ENCODE assay signal across 19 cellular contexts in genomic region chr3:189121088-189121487, GRCh38. TPM values are rescaled to one million over a fixed set of nuclear protein-coding genes. Genes with fewer than 3 reads are reported as not detected.
DNase-seq lines count a peak whose midpoint lies in the region; ATAC-seq and TF ChIP-seq lines count a peak whose summit lies in the region.
"Had no signal": no experiment of that assay in that cellular context is flagged by ENCODE, and none has a peak within 500 bp of the region (broad histone marks: within the 10 kb centered on the region; RNA-seq: fewer than 3 reads in every experiment).

No MANE protein-coding gene starts in this region.

- H3K27me3 ChIP-seq in left ventricle myocardium inferior (ENCODE audit: low read depth) (no peaks in the 10 kb centered on the region), right atrium auricular region (no peaks in the 10 kb centered on the region), vagina (no peaks in the 10 kb centered on the region), esophagus muscularis mucosa (no peaks in the 10 kb centered on the region)
- no peaks in the 10 kb centered on the region for H3K27me3 ChIP-seq in naive thymus-derived CD4-positive, alpha-beta T cell (ENCODE audit: control insufficient read depth in 2 of 2, insufficient read depth in 2 of 2, low read length in 2 of 2)
- H3K27me3 ChIP-seq: ovary had no signal

- H3K9me3 ChIP-seq in left ventricle myocardium inferior (replicated peaks) (peaks cover 5% of the 10 kb centered on the region), right atrium auricular region (peaks cover 0 to 6% of the 10 kb centered on the region in 2 donors), vagina (no peaks in the 10 kb centered on the region), esophagus muscularis mucosa (no peaks in the 10 kb centered on the region)
- H3K9me3 ChIP-seq in naive thymus-derived CD4-positive, alpha-beta T cell (ENCODE audit: control insufficient read depth in 2 of 3, low read length in 3 of 3) = peaks cover 0 to 8% (median 0%) of the 10 kb centered on the region in 3 experiments
- H3K9me3 ChIP-seq: ovary had no signal

- POLR2A ChIA-PET in activated CD4-positive, alpha-beta memory T cell treated with anti-CD3 and anti-CD28 coated beads, Interleukin-2, amount 10 ng/mL, durations not matched to agents 7 days and 5 days (lab: Charles Lee) = interaction anchor here (0.8 to 2.2 kb wide), 4 partner anchors 11 to 1378 kb away, joined by 3 to 6 read pairs (median 4); no protein-coding TSS in a partner anchor
- POLR2A ChIA-PET in naive thymus-derived CD4-positive, alpha-beta T cell (lab: Charles Lee) = interaction anchor here (1.2 kb wide), 2 partner anchors 9 to 11 kb away, joined by 5 to 8 read pairs; no protein-coding TSS in a partner anchor

- CTCF ChIA-PET in activated CD4-positive, alpha-beta memory T cell treated with anti-CD3 and anti-CD28 coated beads, Interleukin-2, amount 10 ng/mL, durations not matched to agents 7 days and 5 days (lab: Charles Lee) = interaction anchor here (0.9 to 2.0 kb wide), 5 partner anchors 14 to 1382 kb away, joined by 3 to 8 read pairs (median 4); partner anchors contain the start of gene BCL6
- CTCF ChIA-PET in naive thymus-derived CD4-positive, alpha-beta T cell (lab: Charles Lee) = no interaction called here

- no peak for TF ChIP-seq CTCF in left ventricle myocardium inferior (IDR thresholded peaks at IDR 0.05; ENCODE audit: borderline replicate concordance)
- TF ChIP-seq CTCF in right atrium auricular region (IDR thresholded peaks at IDR 0.05) = no peak
- no peak for TF ChIP-seq CTCF in vagina (IDR thresholded peaks at IDR 0.05)
- TF ChIP-seq CTCF in esophagus muscularis mucosa (IDR thresholded peaks at IDR 0.05) = no peak

- TF ChIP-seq EP300 in esophagus muscularis mucosa (IDR thresholded peaks at IDR 0.05) = no peak

- WGBS in esophagus muscularis mucosa = 90% methylated on average over 2 of the region's 2 CpGs

- peak overlapping the region; percentile 52 for H3K4me3 Mint-ChIP-seq in activated CD4-positive, alpha-beta memory T cell treated with anti-CD3 and anti-CD28 coated beads, Interleukin-2, amount 10 ng/mL, durations not matched to agents 7 days and 5 days
- H3K4me3 Mint-ChIP-seq in naive thymus-derived CD4-positive, alpha-beta T cell = no peak overlapping the region
- H3K4me3 Mint-ChIP-seq: stimulated activated memory B cell treated with anti-CD40 and anti-IgM and Interleukin-4, amounts not matched to agents 10 μg/mL and 1 μg/mL and 100 μg/mL, for 72 hours had no signal

- peak overlapping the region; percentile 76 for H3K27ac ChIP-seq in left ventricle myocardium inferior (replicated peaks)
- H3K27ac ChIP-seq in right atrium auricular region = peak overlapping the region in 1 of 2 donors; percentile 13
- no peak overlapping the region for H3K27ac ChIP-seq in naive thymus-derived CD4-positive, alpha-beta T cell (ENCODE audit: low read depth, low read length)
- peak overlapping the region; percentile 78 for H3K27ac ChIP-seq in vagina
- no peak overlapping the region for H3K27ac ChIP-seq in esophagus muscularis mucosa (replicated peaks in 1 of 4)
- H3K27ac ChIP-seq: SK-N-MC had no signal

- DNase-seq in left ventricle myocardium inferior (no peak), right atrium auricular region (ENCODE audit: low spot score) (no peak), vagina (ENCODE audit: extremely low spot score in 2 of 2) (no peak), esophagus muscularis mucosa (ENCODE audit: extremely low spot score) (no peak)
- no peak for DNase-seq in activated CD4-positive, alpha-beta memory T cell treated with anti-CD3 and anti-CD28 coated beads, Interleukin-2, amount 10 ng/mL, durations not matched to agents 7 days and 5 days
- peak in 2 of 9 donors; percentile 3 to 21 for DNase-seq in naive thymus-derived CD4-positive, alpha-beta T cell
- DNase-seq: activated CD4-positive, alpha-beta T cell treated with anti-CD3 and anti-CD28 coated beads, Interleukin-2, amount 50 U/mL, for 48 hours; DMS 273 treated with DMSO at 0.1 percent for 48 hours; head of caudate nucleus; islet precursor cell; midbrain; NCI-H1694 treated with DMSO at 0.1 percent for 48 hours; NCI-H446 treated with DMSO at 0.1 percent for 48 hours; ovary had no signal

- H3K4me1 ChIP-seq in left ventricle myocardium inferior (peaks cover 22% of the 10 kb centered on the region), right atrium auricular region (peaks cover 0 to 20% of the 10 kb centered on the region in 2 donors), vagina (peaks cover 61% of the 10 kb centered on the region), esophagus muscularis mucosa (peaks cover 10 to 28% (median 24%) of the 10 kb centered on the region in 4 donors)
- peaks cover 0 to 32% of the 10 kb centered on the region in 2 donors for H3K4me1 ChIP-seq in naive thymus-derived CD4-positive, alpha-beta T cell (ENCODE audit: control insufficient read depth in 2 of 2, insufficient read depth in 2 of 2, low read length in 2 of 2)

- H3K36me3 ChIP-seq in left ventricle myocardium inferior (no peaks in the 10 kb centered on the region), right atrium auricular region (no peaks in the 10 kb centered on the region), vagina (no peaks in the 10 kb centered on the region), esophagus muscularis mucosa (no peaks in the 10 kb centered on the region)
- H3K36me3 ChIP-seq in naive thymus-derived CD4-positive, alpha-beta T cell (ENCODE audit: control insufficient read depth in 2 of 3, insufficient read depth in 3 of 3, low read length in 3 of 3) = no peaks in the 10 kb centered on the region
- H3K36me3 ChIP-seq: ovary had no signal

- intact Hi-C loops in left ventricle myocardium inferior (cut with micrococcal nuclease) = no loop called here
- intact Hi-C loops in naive thymus-derived CD4-positive, alpha-beta T cell (cut with micrococcal nuclease) = no loop called here
- intact Hi-C loops in vagina (cut with DNase I) = no loop called here
- intact Hi-C loops in esophagus muscularis mucosa (cut with DNase I) = no loop called here

- H3K4me3 ChIP-seq in left ventricle myocardium inferior (no peak overlapping the region), right atrium auricular region (no peak overlapping the region), vagina (no peak overlapping the region), esophagus muscularis mucosa (no peak overlapping the region)
- H3K4me3 ChIP-seq in naive thymus-derived CD4-positive, alpha-beta T cell (ENCODE audit: low read length) = peak overlapping the region; percentile 50
- H3K4me3 ChIP-seq: ovary, SK-N-MC, skin epidermis had no signal

- H3K4me1 Mint-ChIP-seq in activated CD4-positive, alpha-beta memory T cell treated with anti-CD3 and anti-CD28 coated beads, Interleukin-2, amount 10 ng/mL, durations not matched to agents 7 days and 5 days = peaks cover 39% of the 10 kb centered on the region
- peaks cover 0 to 12% (median 0%) of the 10 kb centered on the region in 7 donors for H3K4me1 Mint-ChIP-seq in naive thymus-derived CD4-positive, alpha-beta T cell
- H3K4me1 Mint-ChIP-seq: stimulated activated memory B cell treated with anti-CD40 and anti-IgM and Interleukin-4, amounts not matched to agents 10 μg/mL and 1 μg/mL and 100 μg/mL, for 72 hours had no signal

- H3K27me3 Mint-ChIP-seq in activated CD4-positive, alpha-beta memory T cell treated with anti-CD3 and anti-CD28 coated beads, Interleukin-2, amount 10 ng/mL, durations not matched to agents 7 days and 5 days = no peaks in the 10 kb centered on the region
- H3K27me3 Mint-ChIP-seq in naive thymus-derived CD4-positive, alpha-beta T cell = peaks cover 0 to 5% (median 0%) of the 10 kb centered on the region in 5 donors
- H3K27me3 Mint-ChIP-seq: stimulated activated memory B cell treated with anti-CD40 and anti-IgM and Interleukin-4, amounts not matched to agents 10 μg/mL and 1 μg/mL and 100 μg/mL, for 72 hours had no signal

- ATAC-seq in naive thymus-derived CD4-positive, alpha-beta T cell = peak; percentile 73
- ATAC-seq in HG03469 (IDR thresholded peaks at IDR 0.05; ENCODE audit: unreplicated experiment) (no peak), GM19035 (IDR thresholded peaks at IDR 0.05; ENCODE audit: unreplicated experiment) (no peak)
- ATAC-seq: stimulated activated memory B cell treated with anti-CD40 and anti-IgM and Interleukin-4, amounts not matched to agents 10 μg/mL and 1 μg/mL and 100 μg/mL, for 72 hours had no signal

- no peak for TF ChIP-seq POLR2A in vagina (IDR thresholded peaks at IDR 0.05)
- TF ChIP-seq POLR2A in esophagus muscularis mucosa (IDR thresholded peaks at IDR 0.05; ENCODE audit: low read depth) = no peak

- peaks cover 14% of the 10 kb centered on the region for H3K36me3 Mint-ChIP-seq in activated CD4-positive, alpha-beta memory T cell treated with anti-CD3 and anti-CD28 coated beads, Interleukin-2, amount 10 ng/mL, durations not matched to agents 7 days and 5 days (ENCODE audit: low read depth)
- H3K36me3 Mint-ChIP-seq in naive thymus-derived CD4-positive, alpha-beta T cell = peaks cover 0 to 10% (median 5%) of the 10 kb centered on the region in 5 donors
- H3K36me3 Mint-ChIP-seq: stimulated activated memory B cell treated with anti-CD40 and anti-IgM and Interleukin-4, amounts not matched to agents 10 μg/mL and 1 μg/mL and 100 μg/mL, for 72 hours had no signal

- H3K27ac Mint-ChIP-seq in activated CD4-positive, alpha-beta memory T cell treated with anti-CD3 and anti-CD28 coated beads, Interleukin-2, amount 10 ng/mL, durations not matched to agents 7 days and 5 days = peak overlapping the region; percentile 73
- peak overlapping the region in 2 of 9 donors; percentile 19 to 22 for H3K27ac Mint-ChIP-seq in naive thymus-derived CD4-positive, alpha-beta T cell
- H3K27ac Mint-ChIP-seq: stimulated activated memory B cell treated with anti-CD40 and anti-IgM and Interleukin-4, amounts not matched to agents 10 μg/mL and 1 μg/mL and 100 μg/mL, for 72 hours had no signal

- peaks cover 21% of the 10 kb centered on the region for H3K9me3 Mint-ChIP-seq in activated CD4-positive, alpha-beta memory T cell treated with anti-CD3 and anti-CD28 coated beads, Interleukin-2, amount 10 ng/mL, durations not matched to agents 7 days and 5 days
- H3K9me3 Mint-ChIP-seq in naive thymus-derived CD4-positive, alpha-beta T cell = peaks cover 0 to 25% (median 10%) of the 10 kb centered on the region in 11 donors

RNA-seq across cellular contexts. Expression of gene TPRG1, which starts 50.7 kb away (rescaled TPM):
- total RNA-seq in left ventricle myocardium inferior (1.5 TPM), right atrium auricular region (1 to 10 TPM in 1 of 2 donors, under 1 TPM in 1; 0.41 to 2.1 TPM), vagina (21.6 TPM), esophagus muscularis mucosa (1 to 10 TPM; 2.8 to 4.3 (median 3.1) TPM)
- total RNA-seq in activated CD4-positive, alpha-beta memory T cell treated with anti-CD3 and anti-CD28 coated beads, Interleukin-2, amount 10 ng/mL, durations not matched to agents 7 days and 5 days = 1 to 10 TPM; 8.7 to 9.7 TPM
- total RNA-seq in naive thymus-derived CD4-positive, alpha-beta T cell = 1 to 10 TPM in 4 of 5 experiments, under 1 TPM in 1; 0.13 to 5.4 (median 3.3) TPM
- polyA plus RNA-seq in naive thymus-derived CD4-positive, alpha-beta T cell = under 1 TPM; 0.16 to 0.45 TPM

Comparison
In these comparisons a context has a peak if more than half of its experiments do, and no peak if none do; other contexts are left out.
1. H3K27ac ChIP-seq: peak in left ventricle myocardium inferior (single experiment) and vagina (single experiment); none in naive thymus-derived CD4-positive, alpha-beta T cell (single experiment) and esophagus muscularis mucosa (0 of 4).